Comparison of ENCODE assay signal across 18 cellular contexts in the genomic region with DNA sequence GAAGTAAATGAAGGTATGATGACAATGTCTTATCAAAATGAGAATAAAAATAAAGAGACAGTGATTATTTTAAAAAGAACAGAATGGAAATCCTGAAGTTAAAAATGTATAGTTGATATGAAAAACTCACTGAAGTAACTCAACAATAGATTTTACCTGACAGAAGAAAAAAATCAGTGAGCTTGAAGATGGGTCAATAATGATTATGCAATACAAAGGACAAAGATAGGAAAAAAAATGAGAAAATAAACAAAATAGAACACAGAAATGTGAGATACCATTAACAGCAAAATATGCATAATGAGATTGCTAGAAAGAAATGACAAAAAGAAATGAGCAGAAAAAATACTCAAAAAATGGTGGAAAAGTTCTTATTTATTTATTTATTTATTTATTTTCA. TPM values are rescaled to one million over a fixed set of nuclear protein-coding genes. Genes with fewer than 3 reads are reported as not detected.
DNase-seq lines count a peak whose midpoint lies in the region; ATAC-seq and TF ChIP-seq lines count a peak whose summit lies in the region.
"Had no signal": no experiment of that assay in that cellular context is flagged by ENCODE, and none has a peak within 500 bp of the region (broad histone marks: within the 10 kb centered on the region; RNA-seq: fewer than 3 reads in every experiment).

No MANE protein-coding gene starts in this region.

- H2BK120ac ChIP-seq in IMR-90 (ENCODE audit: low read depth, low read length): no peak overlapping the region; the same call in 1 of the 2 replicates

- H4K20me1 ChIP-seq in GM23248 (ENCODE audit: insufficient read depth) (no peaks in the 10 kb centered on the region), IMR-90 (ENCODE audit: insufficient read depth, low read length) (no peaks in the 10 kb centered on the region)

- H4K91ac ChIP-seq in IMR-90 (ENCODE audit: insufficient read depth, low read depth, low read length): no peak overlapping the region

- no peak overlapping the region for H2BK20ac ChIP-seq in IMR-90 (ENCODE audit: low read depth, low read length)

- H3K79me1 ChIP-seq in IMR-90 (ENCODE audit: low read depth in 1 of 2, low read length in 2 of 2): no peaks in the 10 kb centered on the region

- H3K9me3 ChIP-seq in GM23248 (ENCODE audit: low read depth): no peaks in the 10 kb centered on the region
- H3K9me3 ChIP-seq in IMR-90 (ENCODE audit: control insufficient read depth, insufficient read depth, low read length): peaks cover 1% of the 10 kb centered on the region; the same call in 1 of the 2 replicates
- H3K9me3 ChIP-seq: A549 had no signal

- no TSS peak for BruUV-seq in IMR-90 (replicated peaks; lab: Mats Ljungman, UMichigan)

- H3K79me2 ChIP-seq in GM23248 (ENCODE audit: insufficient read depth): no peaks in the 10 kb centered on the region

- no peak for TF ChIP-seq POLR2A in IMR-90 (IDR thresholded peaks at IDR 0.05; ENCODE audit: low read depth, low read length)

- H2BK15ac ChIP-seq in IMR-90 (ENCODE audit: low read depth, low read length): no peak overlapping the region

- H2AK9ac ChIP-seq in IMR-90 (replicated peaks; ENCODE audit: low read depth, low read length, poor library complexity): no peak overlapping the region

- H3K56ac ChIP-seq in IMR-90 (ENCODE audit: extremely low read depth, insufficient read depth, low read length): no peak overlapping the region

- no peak for TF ChIP-seq CTCF in IMR-90 (conservative IDR thresholded peaks at IDR 0.05; ENCODE audit: low read depth, low read length)

- intact Hi-C loops in IMR-90 (cut with micrococcal nuclease): no loop called here

- ATAC-seq in IMR-90 (ENCODE audit: low read depth): no peak
- ATAC-seq: A549, GM23338 had no signal

- no peak overlapping the region for H4K8ac ChIP-seq in IMR-90 (ENCODE audit: low read depth in 2 of 2, low read length in 2 of 2)

- H3K23ac ChIP-seq in IMR-90 (ENCODE audit: low read depth, low read length): no peak overlapping the region

- POLR2A ChIA-PET in IMR-90 (lab: Charles Lee; ENCODE audit: unreplicated experiment): no interaction called here

- no peak overlapping the region for H3K18ac ChIP-seq in IMR-90 (ENCODE audit: low read depth, low read length)

- H2BK5ac ChIP-seq in IMR-90 (ENCODE audit: low read depth, low read length, poor library complexity, severe bottlenecking): peak overlapping the region; percentile 87

- H3K27me3 ChIP-seq in GM23248 (replicated peaks; ENCODE audit: insufficient read depth): no peaks in the 10 kb centered on the region
- H3K27me3 ChIP-seq in IMR-90 (ENCODE audit: control insufficient read depth, insufficient read depth, low read length): no peaks in the 10 kb centered on the region

- H3K4me3 ChIP-seq in GM23248 (no peak overlapping the region), IMR-90 (ENCODE audit: insufficient read depth, low read depth, low read length) (no peak overlapping the region)
- H3K4me3 ChIP-seq: A549, GM23338, HAP-1 had no signal

- H3K4ac ChIP-seq in IMR-90 (ENCODE audit: low read depth, low read length): no peak overlapping the region

- in situ Hi-C loops in GM23248 (cut with MboI) (no loop called here), IMR-90 (cut with MboI; ENCODE audit: low sequenced_read_pairs) (loop anchor here (10.0 kb wide), 1 partner anchor 251 kb away; no protein-coding TSS in a partner anchor)

- H3K9me2 ChIP-seq in GM23248 (ENCODE audit: insufficient read depth): no peaks in the 10 kb centered on the region

- H3K9me1 ChIP-seq in IMR-90 (ENCODE audit: insufficient read depth, low read length): no peaks in the 10 kb centered on the region

- H2AK5ac ChIP-seq in IMR-90 (ENCODE audit: low read depth, low read length): no peak overlapping the region

- H4K5ac ChIP-seq in IMR-90 (ENCODE audit: low read depth, low read length): no peak overlapping the region

- TF ChIP-seq RAD21 in IMR-90 (IDR thresholded peaks at IDR 0.05; ENCODE audit: low read length): no peak

- H3K14ac ChIP-seq in IMR-90 (replicated peaks; ENCODE audit: low read depth, low read length): no peak overlapping the region

- H3K36me3 ChIP-seq in GM23248 (ENCODE audit: low read depth) (no peaks in the 10 kb centered on the region), IMR-90 (ENCODE audit: control insufficient read depth, insufficient read depth, low read length) (no peaks in the 10 kb centered on the region)
- H3K36me3 ChIP-seq: HAP-1 had no signal

- H3K4me1 ChIP-seq in GM23248 (ENCODE audit: insufficient read depth) (peaks cover 19% of the 10 kb centered on the region), IMR-90 (ENCODE audit: control insufficient read depth, insufficient read depth, low read length) (peaks cover 2% of the 10 kb centered on the region)
- H3K4me1 ChIP-seq: A549 had no signal

- CTCF ChIA-PET in IMR-90 (lab: Yijun Ruan, JAX): interaction anchor here (1.4 kb wide), 1 partner anchor 415 kb away, joined by 3 read pairs; no protein-coding TSS in a partner anchor

- H3K4me2 ChIP-seq in GM23248 (ENCODE audit: unreplicated experiment) (peak overlapping the region; percentile 10), IMR-90 (ENCODE audit: low read depth, low read length) (no peak overlapping the region)
- H3K4me2 ChIP-seq: A549, GM23338 had no signal

- no peak overlapping the region for H3K9ac ChIP-seq in GM23248
- no peak overlapping the region for H3K9ac ChIP-seq in IMR-90 (ENCODE audit: low read depth, low read length)

- H3K27ac ChIP-seq in GM23248 (no peak overlapping the region), IMR-90 (ENCODE audit: insufficient read depth, low read length) (no peak overlapping the region), epithelial cell of prostate (peak overlapping the region; percentile 17)
- H3K27ac ChIP-seq: A549 had no signal

- H3F3A ChIP-seq in GM23248 (ENCODE audit: insufficient read depth): peaks cover 12% of the 10 kb centered on the region; the same call in 1 of the 2 replicates

- dilution Hi-C loops in IMR-90 (cut with HindIII; ENCODE audit: low sequenced_read_pairs, unreplicated experiment): no loop called here

- H2AFZ ChIP-seq in GM23248 (no peak overlapping the region), IMR-90 (replicated peaks; ENCODE audit: low read length, poor library complexity) (no peak overlapping the region)
- H2AFZ ChIP-seq: GM23338 had no signal

- no peak for DNase-seq in GM23248
- no peak for DNase-seq in IMR-90
- no peak for DNase-seq in epithelial cell of prostate (ENCODE audit: low read depth, low spot score)
- no peak for DNase-seq in GM19240 (ENCODE audit: insufficient read length, low spot score)
- DNase-seq in activated CD4-positive, alpha-beta T cell treated with anti-CD3 and anti-CD28 coated beads, Interleukin-2, amount 50 U/mL, for 1 hour: no peak
- no peak for DNase-seq in EL
- DNase-seq: 8988T; C1 segment of cervical spinal cord; Calu3; CD4-positive, alpha-beta memory T cell; COR-L47; DMS53; DMS79 treated with DMSO at 0.1 percent for 48 hours had no signal

TF ChIP-seq in IMR-90, 13 proteins besides CTCF, POLR2A, EP300 and RAD21:
- TF ChIP-seq MAFK (IDR thresholded peaks at IDR 0.05; ENCODE audit: low read depth, low read length): no peak
- TF ChIP-seq, protein P1, sequence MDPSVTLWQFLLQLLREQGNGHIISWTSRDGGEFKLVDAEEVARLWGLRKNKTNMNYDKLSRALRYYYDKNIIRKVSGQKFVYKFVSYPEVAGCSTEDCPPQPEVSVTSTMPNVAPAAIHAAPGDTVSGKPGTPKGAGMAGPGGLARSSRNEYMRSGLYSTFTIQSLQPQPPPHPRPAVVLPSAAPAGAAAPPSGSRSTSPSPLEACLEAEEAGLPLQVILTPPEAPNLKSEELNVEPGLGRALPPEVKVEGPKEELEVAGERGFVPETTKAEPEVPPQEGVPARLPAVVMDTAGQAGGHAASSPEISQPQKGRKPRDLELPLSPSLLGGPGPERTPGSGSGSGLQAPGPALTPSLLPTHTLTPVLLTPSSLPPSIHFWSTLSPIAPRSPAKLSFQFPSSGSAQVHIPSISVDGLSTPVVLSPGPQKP (IDR thresholded peaks at IDR 0.05; ENCODE audit: borderline replicate concordance, low read depth, low read length): no peak
- TF ChIP-seq RFX5 (IDR thresholded peaks at IDR 0.05; ENCODE audit: low read depth, low read length): no peak
- TF ChIP-seq, protein P2, sequence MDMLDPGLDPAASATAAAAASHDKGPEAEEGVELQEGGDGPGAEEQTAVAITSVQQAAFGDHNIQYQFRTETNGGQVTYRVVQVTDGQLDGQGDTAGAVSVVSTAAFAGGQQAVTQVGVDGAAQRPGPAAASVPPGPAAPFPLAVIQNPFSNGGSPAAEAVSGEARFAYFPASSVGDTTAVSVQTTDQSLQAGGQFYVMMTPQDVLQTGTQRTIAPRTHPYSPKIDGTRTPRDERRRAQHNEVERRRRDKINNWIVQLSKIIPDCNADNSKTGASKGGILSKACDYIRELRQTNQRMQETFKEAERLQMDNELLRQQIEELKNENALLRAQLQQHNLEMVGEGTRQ (IDR thresholded peaks at IDR 0.05; ENCODE audit: low read depth, low read length): no peak
- peak; percentile 70 for TF ChIP-seq CEBPB (IDR thresholded peaks at IDR 0.05; ENCODE audit: low read depth, low read length)

RNA-seq across cellular contexts. Expression of a gene that starts 19.1 kb away (rescaled TPM):
- total RNA-seq in GM23248 (2014; rRNA removed; shearing (Covaris generic)): not detected in 2 replicates
- polyA plus RNA-seq in GM23248 (2016; fragmentation: Nextera tagmentation; extraction: Ambion mirVana) (0.18 TPM in 1 of 2 replicates, not detected in the other), IMR-90 (2012; rRNA removed) (not detected in 2 replicates)
- total RNA-seq in IMR-90 (2012; rRNA removed): not detected in 2 replicates
- 0.02 TPM in 1 of 2 replicates, not detected in the other for polyA plus RNA-seq in IMR-90 (2012; cell fraction: cytosol; rRNA removed)
- 0.04 TPM in 1 of 2 replicates, not detected in the other for polyA plus RNA-seq in IMR-90 (2012; cell fraction: nucleus; rRNA removed; ENCODE audit: low replicate concordance)
- total RNA-seq: Calu3; CD4-positive, alpha-beta memory T cell; Daoy had no signal
- polyA plus RNA-seq: BJ; CD4-positive, alpha-beta memory T cell; GM23338 had no signal
